In genomic region chr1:242477944-242478343, GRCh38 we compare ENCODE assay signal across 25 cellular contexts. TPM values are rescaled to one million over a fixed set of nuclear protein-coding genes. Genes with fewer than 3 reads are reported as not detected.
DNase-seq lines count a peak whose midpoint lies in the region; ATAC-seq, FAIRE-seq and TF ChIP-seq lines count a peak whose summit lies in the region.
"Had no signal": no experiment of that assay in that cellular context is flagged by ENCODE, and none has a peak within 500 bp of the region (broad histone marks: within the 10 kb centered on the region; RNA-seq: fewer than 3 reads in every experiment).

No MANE protein-coding gene starts in this region.

- 46 to 55% methylated on average over 2 to 3 of the region's 3 CpGs for WGBS in esophagus squamous epithelium, 2 donors

- H3K9me3 ChIP-seq in A673 (ENCODE audit: low read depth, low read length, poor library complexity, severe bottlenecking) (no peaks in the 10 kb centered on the region), ascending aorta (no peaks in the 10 kb centered on the region), esophagus squamous epithelium (peaks cover 0 to 7% (median 0%) of the 10 kb centered on the region in 3 donors)

- DNase-seq in A673 (ENCODE audit: low spot score) (peak; percentile 76), NCI-H1092 treated with DMSO at 0.1 percent for 48 hours (lab: John Stamatoyannopoulos, UW) (peak; percentile 64), NCI-H345 (lab: John Stamatoyannopoulos, UW) (peak; percentile 79), ascending aorta (ENCODE audit: low spot score in 2 of 2) (no peak), esophagus squamous epithelium (lab: John Stamatoyannopoulos, UW) (no peak), GM12892 (ENCODE audit: insufficient read length) (no peak), MV-4-11 (lab: John Stamatoyannopoulos, UW) (no peak)
- DNase-seq: activated CD4-positive, CD25-positive, alpha-beta regulatory T cell treated with anti-CD3 and anti-CD28 coated beads, Interleukin-2, amount 50 U/mL, for 72 hours; activated naive CD4-positive, alpha-beta T cell treated with anti-CD3 and anti-CD28 coated beads, Interleukin-2, amount 50 U/mL, for 16 hours; activated T-cell treated with anti-CD3 and anti-CD28 coated beads, Interleukin-2, amount 50 U/mL, for 72 hours; anterior cingulate cortex; Calu3; erythroblast; kidney glomerular epithelial cell; mesenchymal stem cell; naive B cell; NCI-H2171 treated with DMSO at 0.1 percent for 48 hours; occipital lobe; retina; stimulated activated CD4-positive, alpha-beta T cell treated with anti-CD3 and anti-CD28 coated beads, Interleukin-12 subunit alpha, Interleukin-12 subunit beta, amount 100 ng/mL, for 4 hours; stimulated activated CD8-positive, alpha-beta memory T cell treated with anti-CD3 and anti-CD28 coated beads, Interleukin-4, amount 100 ng/mL, for 48 hours had no signal

- H3K27ac ChIP-seq in A673 (ENCODE audit: low read depth, low read length, poor library complexity, severe bottlenecking) (peak overlapping the region; percentile 42), ascending aorta (peak overlapping the region; percentile 9 to 45), esophagus squamous epithelium (no peak overlapping the region)
- H3K27ac ChIP-seq: BLaER1 treated with 17β-estradiol and CSF1 and Interleukin-3, amounts not matched to agents 10 nM and 100 nM had no signal

- no peaks in the 10 kb centered on the region for H3K27me3 ChIP-seq in A673 (replicated peaks; ENCODE audit: insufficient read depth, low read depth, low read length, poor library complexity)
- H3K27me3 ChIP-seq in ascending aorta = no peaks in the 10 kb centered on the region
- no peaks in the 10 kb centered on the region for H3K27me3 ChIP-seq in esophagus squamous epithelium
- H3K27me3 ChIP-seq: BLaER1 treated with 17β-estradiol and CSF1 and Interleukin-3, amounts not matched to agents 10 nM and 100 nM had no signal

- TF ChIP-seq POLR2A in esophagus squamous epithelium (IDR thresholded peaks at IDR 0.05) (no peak), GM12892 (IDR thresholded peaks at IDR 0.05; ENCODE audit: low read depth, low read length) (no peak)

- H3K4me3 ChIP-seq in A673 (ENCODE audit: low read depth, low read length, poor library complexity, severe bottlenecking) = no peak overlapping the region
- no peak overlapping the region for H3K4me3 ChIP-seq in ascending aorta
- no peak overlapping the region for H3K4me3 ChIP-seq in esophagus squamous epithelium
- H3K4me3 ChIP-seq: BLaER1 treated with 17β-estradiol and CSF1 and Interleukin-3, amounts not matched to agents 10 nM and 100 nM had no signal

- CTCF ChIA-PET in A673 (lab: Charles Lee) = no interaction called here

- TF ChIP-seq CTCF in A673 (conservative IDR thresholded peaks at IDR 0.05; ENCODE audit: low read depth, low read length) (no peak), ascending aorta (IDR thresholded peaks at IDR 0.05) (no peak), esophagus squamous epithelium (IDR thresholded peaks at IDR 0.05) (no peak)

- H3K36me3 ChIP-seq in A673 (ENCODE audit: insufficient read depth, low read length, poor library complexity, severe bottlenecking) (no peaks in the 10 kb centered on the region), ascending aorta (no peaks in the 10 kb centered on the region), esophagus squamous epithelium (no peaks in the 10 kb centered on the region)
- H3K36me3 ChIP-seq: BLaER1 treated with 17β-estradiol and CSF1 and Interleukin-3, amounts not matched to agents 10 nM and 100 nM had no signal

- peaks cover 19% of the 10 kb centered on the region for H3K4me1 ChIP-seq in A673 (ENCODE audit: insufficient read depth, low read length, poor library complexity, severe bottlenecking)
- peaks cover 0 to 17% of the 10 kb centered on the region in 2 donors for H3K4me1 ChIP-seq in ascending aorta
- H3K4me1 ChIP-seq in esophagus squamous epithelium = no peaks in the 10 kb centered on the region
- H3K4me1 ChIP-seq: BLaER1 treated with 17β-estradiol and CSF1 and Interleukin-3, amounts not matched to agents 10 nM and 100 nM had no signal

- no peak for FAIRE-seq in GM12892 (lab: Jason Lieb, UNC)
- FAIRE-seq: GM18507 had no signal

- ATAC-seq in HG03378 (IDR thresholded peaks at IDR 0.05; ENCODE audit: unreplicated experiment) = no peak
- ATAC-seq: activated T-cell treated with anti-CD3 and anti-CD28 coated beads, Interleukin-2, amount 50 U/mL, for 72 hours; HCT116 had no signal

- POLR2A ChIA-PET in A673 (lab: Charles Lee; ENCODE audit: low non-redundant PET) = no interaction called here

- BruUV-seq in A673 (replicated peaks; lab: Mats Ljungman, UMichigan) = no TSS peak

- intact Hi-C loops in A673 (cut with micrococcal nuclease; ENCODE audit: unreplicated experiment) (loop anchor here (10.0 kb wide), 1 partner anchor 397 kb away; no protein-coding TSS in a partner anchor), ascending aorta (cut with DNase I) (no loop called here), esophagus squamous epithelium (cut with DNase I) (no loop called here)

RNA-seq across cellular contexts. Expression of gene PLD5, which starts 46.6 kb away (rescaled TPM):
- 6.9 and 9.2 TPM in 2 replicates for total RNA-seq in A673 (2021)
- total RNA-seq in ascending aorta = 6.6 TPM
- total RNA-seq in esophagus squamous epithelium = under 1 TPM in 2 of 4 donors, not detected in 2; 0.18 to 0.57 TPM
- not detected for polyA plus RNA-seq in GM12892 (2012; ENCODE audit: missing spikeins)
- total RNA-seq: activated T-cell treated with anti-CD3 and anti-CD28 coated beads, Interleukin-2, amount 50 U/mL, for 72 hours had no signal

Comparison
In these comparisons a context has a peak if more than half of its experiments do, and no peak if none do; other contexts are left out.
1. DNase-seq: peak in A673 (single experiment), NCI-H1092 treated with DMSO at 0.1 percent for 48 hours (single experiment) and NCI-H345 (single experiment); none in ascending aorta (0 of 2), esophagus squamous epithelium (single experiment), GM12892 (single experiment) and MV-4-11 (single experiment).
2. H3K27ac ChIP-seq: peak in A673 (single experiment) and ascending aorta (2 of 2); none in esophagus squamous epithelium (0 of 4).